Comparison of ENCODE assay signal across 7 cellular contexts in the genomic region with DNA sequence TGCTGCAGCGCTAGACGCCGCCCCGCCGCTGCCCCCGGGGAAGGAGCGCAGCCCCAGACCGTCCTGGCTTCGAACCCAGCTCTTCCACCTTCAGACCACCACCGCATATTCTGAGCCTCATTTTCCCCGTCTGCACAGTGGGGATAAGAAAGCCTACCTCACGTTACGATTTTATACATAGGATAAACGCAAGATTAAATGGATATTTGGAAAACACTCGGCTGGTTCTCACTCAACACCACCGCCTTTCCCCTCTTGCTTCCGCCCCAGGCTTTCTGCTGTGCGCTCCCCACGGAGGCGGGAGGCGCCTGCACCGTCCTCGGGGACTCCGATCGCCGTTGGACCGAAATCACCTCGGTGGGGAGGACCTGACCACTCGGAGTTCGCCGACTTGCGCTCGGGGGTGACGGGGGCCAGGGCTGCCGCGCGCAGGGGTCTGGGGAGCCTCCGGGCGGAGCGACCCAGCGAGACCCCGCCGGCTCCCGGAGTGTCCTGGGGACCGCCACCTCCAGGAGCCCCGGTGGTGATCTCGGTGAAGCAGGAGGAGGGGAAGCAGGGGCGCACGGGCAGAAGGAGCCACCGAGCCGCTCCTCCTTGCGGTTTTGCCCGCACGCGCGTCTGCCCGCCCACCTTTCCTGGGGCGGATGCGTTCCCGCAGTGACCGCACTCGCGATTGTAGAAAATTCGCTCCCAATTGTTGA. TPM values are rescaled to one million over a fixed set of nuclear protein-coding genes. Genes with fewer than 3 reads are reported as not detected.
A peak's percentile ranks its signal among the peaks of the same experiment; 100 is the strongest.
DNase-seq lines count a peak whose midpoint lies in the region; ATAC-seq lines count a peak whose summit lies in the region.

No MANE protein-coding gene starts in this region.

- peak overlapping the region; percentile 94 for H3K4me3 Mint-ChIP-seq in activated naive CD8-positive, alpha-beta T cell

- H3K4me3 ChIP-seq in right cardiac atrium (ENCODE audit: low read length) (peak overlapping the region; percentile 57), skeletal muscle cell (ENCODE audit: low read depth, low read length) (peak overlapping the region; percentile 76)

- DNase-seq in RPMI8226 (peak; percentile 70), right cardiac atrium (peak; percentile 50 to 80 (median 77)), skeletal muscle cell (ENCODE audit: low read depth) (no peak)

- WGBS in right cardiac atrium, result 3% methylated on average over 64 of the region's 64 CpGs

- H3K27ac ChIP-seq in right cardiac atrium (ENCODE audit: low read length), result peak overlapping the region; percentile 46

- H3K27me3 Mint-ChIP-seq in activated naive CD8-positive, alpha-beta T cell, result no peaks in the 10 kb centered on the region

- H3K36me3 Mint-ChIP-seq in activated naive CD8-positive, alpha-beta T cell, result no peaks in the 10 kb centered on the region

- no peaks in the 10 kb centered on the region for H3K4me1 ChIP-seq in right cardiac atrium (ENCODE audit: control insufficient read depth, insufficient read depth, low read length)

- H3K27ac Mint-ChIP-seq in activated naive CD8-positive, alpha-beta T cell, result peak overlapping the region; percentile 93

- no peaks in the 10 kb centered on the region for H3K27me3 ChIP-seq in right cardiac atrium (ENCODE audit: control insufficient read depth, insufficient read depth)

- H3K9me3 Mint-ChIP-seq in activated naive CD8-positive, alpha-beta T cell (ENCODE audit: low read depth), result no peaks in the 10 kb centered on the region

- peaks cover 66% of the 10 kb centered on the region for H3K4me1 Mint-ChIP-seq in activated naive CD8-positive, alpha-beta T cell (ENCODE audit: low read depth)

- intact Hi-C loops in right cardiac atrium (cut with DNase I), result loop anchor here in 2 of 4 donors (5.0 to 10.0 kb wide), 2 partner anchors 114 to 464 kb away; no protein-coding TSS in a partner anchor

- no peaks in the 10 kb centered on the region for H3K9me3 ChIP-seq in right cardiac atrium (ENCODE audit: control insufficient read depth, low read length)

- ATAC-seq in GM18499 (IDR thresholded peaks at IDR 0.05; ENCODE audit: insufficient read depth, unreplicated experiment) (peak; percentile 5), HG02763 (IDR thresholded peaks at IDR 0.05; ENCODE audit: unreplicated experiment) (peak; percentile 10), right cardiac atrium (peak; percentile 1 to 5), HG02852 (IDR thresholded peaks at IDR 0.05; ENCODE audit: unreplicated experiment) (no peak)

RNA-seq across cellular contexts. Expression of a gene that starts 4.0 kb away (rescaled TPM):
- 10 to 100 TPM; 18.3 to 40.8 (median 31.5) TPM for total RNA-seq in right cardiac atrium
- 19.5 TPM for polyA plus RNA-seq in right cardiac atrium
